24 cellular contexts compared by ENCODE assay signal in the genomic region with DNA sequence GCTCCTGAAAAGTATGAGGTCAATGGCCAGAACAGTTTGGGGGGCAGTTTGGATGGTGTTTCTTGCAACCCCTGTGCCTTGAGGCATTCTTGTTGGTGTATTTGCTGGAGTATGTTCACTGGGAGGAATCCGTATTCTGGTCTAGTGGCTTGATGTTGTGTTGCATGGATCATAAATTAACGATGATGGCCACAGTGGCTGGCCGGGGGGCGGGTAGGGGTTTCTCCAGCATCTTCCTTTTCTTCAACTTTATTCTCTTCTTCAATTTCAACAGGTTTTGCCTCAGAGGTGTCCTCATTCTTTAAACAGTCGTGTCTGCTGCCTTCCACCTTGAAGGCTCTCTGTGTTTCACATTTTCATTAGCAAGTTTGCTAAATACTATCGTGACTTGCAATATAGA. TPM values are rescaled to one million over a fixed set of nuclear protein-coding genes. Genes with fewer than 3 reads are reported as not detected.
DNase-seq lines count a peak whose midpoint lies in the region; ATAC-seq, FAIRE-seq and TF ChIP-seq lines count a peak whose summit lies in the region.
"Had no signal": no experiment of that assay in that cellular context is flagged by ENCODE, and none has a peak within 500 bp of the region (broad histone marks: within the 10 kb centered on the region; RNA-seq: fewer than 3 reads in every experiment).

No MANE protein-coding gene starts in this region.

- BruUV-seq in HepG2 (replicated peaks; lab: Mats Ljungman, UMichigan): no TSS peak

- H2BK15ac ChIP-seq in mesenchymal stem cell (ENCODE audit: low read depth, poor library complexity, severe bottlenecking): no peak overlapping the region

- POLR2A ChIA-PET in HepG2 (lab: Yijun Ruan, JAX): no interaction called here

- H3K4ac ChIP-seq in mesenchymal stem cell (ENCODE audit: low read depth in 1 of 2, low read length in 2 of 2): no peak overlapping the region

- peak overlapping the region; percentile 53 for H2AK5ac ChIP-seq in mesenchymal stem cell (ENCODE audit: low read length, severe bottlenecking)

- H2BK5ac ChIP-seq in mesenchymal stem cell (ENCODE audit: low read depth, low read length, poor library complexity, severe bottlenecking): no peak overlapping the region

- no peaks in the 10 kb centered on the region for H3K79me1 ChIP-seq in mesenchymal stem cell (replicated peaks; ENCODE audit: low read length, poor library complexity, severe bottlenecking)

- no peak for FAIRE-seq in HepG2 (lab: Jason Lieb, UNC)
- FAIRE-seq: A549, D721Med, GM12878 had no signal

- H3K18ac ChIP-seq in mesenchymal stem cell (ENCODE audit: low read depth in 1 of 2, low read length in 2 of 2): no peak overlapping the region

- no peaks in the 10 kb centered on the region for H3K79me2 ChIP-seq in HepG2 (ENCODE audit: insufficient read depth, low read length)

- H3K27ac ChIP-seq in HepG2 (ENCODE audit: extremely low read length, insufficient read depth, low read length): peak overlapping the region; percentile 38
- H3K27ac ChIP-seq in right lobe of liver: no peak overlapping the region
- H3K27ac ChIP-seq in esophagus muscularis mucosa (replicated peaks in 1 of 4): no peak overlapping the region
- H3K27ac ChIP-seq in mesenchymal stem cell (ENCODE audit: low read length, poor library complexity, severe bottlenecking): no peak overlapping the region
- H3K27ac ChIP-seq: BLaER1 treated with 17β-estradiol and CSF1 and Interleukin-3, amounts not matched to agents 10 nM and 100 nM had no signal

- no peaks in the 10 kb centered on the region for H4K20me1 ChIP-seq in HepG2 (ENCODE audit: insufficient read depth, low read length)
- H4K20me1 ChIP-seq: BLaER1 treated with 17β-estradiol and CSF1 and Interleukin-3, amounts not matched to agents 10 nM and 100 nM had no signal

- no peak overlapping the region for H2BK120ac ChIP-seq in mesenchymal stem cell (ENCODE audit: low read depth, low read length)

- H3K9ac ChIP-seq in HepG2 (ENCODE audit: insufficient read depth, low read depth, low read length) (no peak overlapping the region), mesenchymal stem cell (ENCODE audit: low read length) (no peak overlapping the region)
- H3K9ac ChIP-seq: BLaER1 treated with 17β-estradiol and CSF1 and Interleukin-3, amounts not matched to agents 10 nM and 100 nM had no signal

- TF ChIP-seq CTCF in HepG2 (CRISPR knock-in tag; IDR thresholded peaks at IDR 0.05) (no peak), right lobe of liver (IDR thresholded peaks at IDR 0.05) (no peak), esophagus muscularis mucosa (IDR thresholded peaks at IDR 0.05) (no peak)

- intact Hi-C loops in HepG2 (cut with micrococcal nuclease; ENCODE audit: unreplicated experiment): no loop called here
- intact Hi-C loops in right lobe of liver (cut with DNase I): no loop called here
- intact Hi-C loops in esophagus muscularis mucosa (cut with DNase I): no loop called here

- no peak overlapping the region for H4K8ac ChIP-seq in mesenchymal stem cell (ENCODE audit: low read length)

- 60% methylated on average over 6 of the region's 6 CpGs for WGBS in HepG2 (ENCODE audit: low lambda C conversion rate)
- 52% methylated on average over 6 of the region's 6 CpGs for WGBS in right lobe of liver (ENCODE audit: insufficient coverage, low coverage, low lambda C conversion rate, missing lambda C conversion rate)
- WGBS in esophagus muscularis mucosa: 80% methylated on average over 6 of the region's 6 CpGs
- WGBS in mesenchymal stem cell: 72% methylated on average over 4 of the region's 6 CpGs

- no peak for ATAC-seq in HepG2
- no peak for ATAC-seq in right lobe of liver
- no peak for ATAC-seq in stimulated activated naive CD8-positive, alpha-beta T cell treated with anti-CD3 and anti-CD28 coated beads, Interleukin-15, Interleukin-2, amounts not matched to agents 100 U/mL and 50 U/mL, for 24 hours
- ATAC-seq: A549, GM12878, GM23338, HCT116 had no signal

- H3K9me3 ChIP-seq in HepG2 (ENCODE audit: low read length): peaks cover 13% of the 10 kb centered on the region
- peaks cover 0 to 4% (median 0%) of the 10 kb centered on the region in 4 donors for H3K9me3 ChIP-seq in right lobe of liver
- peaks cover 0 to 7% (median 2%) of the 10 kb centered on the region in 4 donors for H3K9me3 ChIP-seq in esophagus muscularis mucosa
- peaks cover 33% of the 10 kb centered on the region for H3K9me3 ChIP-seq in mesenchymal stem cell (ENCODE audit: control insufficient read depth, low read length)
- H3K9me3 ChIP-seq: BE2C had no signal

- in situ Hi-C loops in HepG2 (cut with HindIII; ENCODE audit: extremely low pct_ligation_motif_present, low pct_unique_long_range_greater_than_20kb): no loop called here

- H4K91ac ChIP-seq in mesenchymal stem cell (ENCODE audit: low read length): no peak overlapping the region

- DNase-seq in HepG2 (ENCODE audit: low spot score): no peak
- no peak for DNase-seq in right lobe of liver
- DNase-seq in esophagus muscularis mucosa (ENCODE audit: extremely low spot score): peak; percentile 55
- DNase-seq in mesenchymal stem cell: no peak
- no peak for DNase-seq in NCI-H2171 (lab: John Stamatoyannopoulos, UW)
- no peak for DNase-seq in stimulated activated naive CD8-positive, alpha-beta T cell treated with anti-CD3 and anti-CD28 coated beads, Interleukin-15, Interleukin-2, amounts not matched to agents 100 U/mL and 50 U/mL, for 24 hours
- no peak for DNase-seq in stimulated activated CD4-positive, alpha-beta T cell treated with anti-CD3 and anti-CD28 coated beads, Interleukin-2, amount 100 ng/mL, for 24 hours
- DNase-seq: 8988T; ACHN; AML-193; BE2C; CD4-positive, alpha-beta T cell; CD8-positive, alpha-beta memory T cell; DMS 273 treated with DMSO at 0.1 percent for 48 hours; DMS79; EL; GDM1; H9 had no signal

- H3K36me3 ChIP-seq in HepG2 (replicated peaks in 1 of 2; ENCODE audit: control insufficient read depth in 1 of 2, insufficient read depth in 2 of 2, low read length in 2 of 2) (no peaks in the 10 kb centered on the region), right lobe of liver (no peaks in the 10 kb centered on the region), esophagus muscularis mucosa (no peaks in the 10 kb centered on the region), mesenchymal stem cell (ENCODE audit: control insufficient read depth in 1 of 2, insufficient read depth in 2 of 2, low read depth in 1 of 2, low read length in 2 of 2) (no peaks in the 10 kb centered on the region)
- H3K36me3 ChIP-seq: BE2C had no signal

- no peak overlapping the region for H3K14ac ChIP-seq in mesenchymal stem cell (ENCODE audit: low read length in 2 of 2)

- H3K27me3 ChIP-seq in HepG2 (ENCODE audit: control insufficient read depth in 1 of 2, insufficient read depth in 2 of 2, low read length in 2 of 2) (no peaks in the 10 kb centered on the region), right lobe of liver (no peaks in the 10 kb centered on the region), esophagus muscularis mucosa (no peaks in the 10 kb centered on the region), mesenchymal stem cell (ENCODE audit: control insufficient read depth in 1 of 2, insufficient read depth in 1 of 2, low read length in 2 of 2) (no peaks in the 10 kb centered on the region)
- H3K27me3 ChIP-seq: BE2C; BLaER1 treated with 17β-estradiol and CSF1 and Interleukin-3, amounts not matched to agents 10 nM and 100 nM had no signal

- H2BK12ac ChIP-seq in mesenchymal stem cell (ENCODE audit: low read length in 2 of 2): no peak overlapping the region

- H3K4me2 ChIP-seq in HepG2 (ENCODE audit: low read depth, low read length) (0 out of 2 replicates have a peak overlapping the region, but pooled peaks have one; percentile 8), mesenchymal stem cell (ENCODE audit: low read length, poor library complexity, severe bottlenecking) (no peak overlapping the region)
- H3K4me2 ChIP-seq: A549; BLaER1 treated with 17β-estradiol and CSF1 and Interleukin-3, amounts not matched to agents 10 nM and 100 nM; GM23338 had no signal

- TF ChIP-seq EP300 in HepG2 (IDR thresholded peaks at IDR 0.05; ENCODE audit: low read depth in 2 of 2, low read length in 2 of 2) (no peak), HepG2 (CRISPR knock-in tag; IDR thresholded peaks at IDR 0.05; ENCODE audit: borderline replicate concordance) (no peak), esophagus muscularis mucosa (IDR thresholded peaks at IDR 0.05) (no peak)

- H3K4me1 ChIP-seq in HepG2 (ENCODE audit: insufficient read depth, low read length) (peaks cover 54% of the 10 kb centered on the region), right lobe of liver (no peaks in the 10 kb centered on the region), esophagus muscularis mucosa (peaks cover 0 to 8% (median 2%) of the 10 kb centered on the region in 4 donors), mesenchymal stem cell (ENCODE audit: control insufficient read depth, insufficient read depth, low read depth, low read length) (peaks cover 7% of the 10 kb centered on the region)
- H3K4me1 ChIP-seq: BE2C had no signal

- H3K4me3 ChIP-seq in HepG2 (replicated peaks in 1 of 3; ENCODE audit: insufficient read depth in 1 of 3, low read depth in 2 of 3, low read length in 3 of 3) (no peak overlapping the region), right lobe of liver (no peak overlapping the region), esophagus muscularis mucosa (no peak overlapping the region), mesenchymal stem cell (ENCODE audit: insufficient read depth in 1 of 2, low read depth in 1 of 2, low read length in 2 of 2) (no peak overlapping the region)
- H3K4me3 ChIP-seq: A549; BLaER1 treated with 17β-estradiol and CSF1 and Interleukin-3, amounts not matched to agents 10 nM and 100 nM; GM12878; GM23338 had no signal

- no peak for TF ChIP-seq RAD21 in HepG2 (CRISPR knock-in tag; IDR thresholded peaks at IDR 0.05)

- no peak overlapping the region for H3K23ac ChIP-seq in mesenchymal stem cell (ENCODE audit: low read length in 2 of 2)

- H2AFZ ChIP-seq in HepG2 (ENCODE audit: low read length) (peak overlapping the region; percentile 12), mesenchymal stem cell (ENCODE audit: low read depth, low read length) (no peak overlapping the region)

- TF ChIP-seq POLR2A in HepG2 (IDR thresholded peaks at IDR 0.05; ENCODE audit: insufficient read depth in 1 of 2, low read depth in 2 of 2, low read length in 2 of 2) (no peak), right lobe of liver (IDR thresholded peaks at IDR 0.05) (no peak), esophagus muscularis mucosa (IDR thresholded peaks at IDR 0.05; ENCODE audit: low read depth) (no peak)

- CTCF ChIA-PET in HepG2 (lab: Yijun Ruan, JAX; ENCODE audit: low intra/inter-chr PET ratio, low total read pairs): no interaction called here

RNA-seq across cellular contexts. Expression of a gene that starts 43.0 kb away (rescaled TPM):
- 0.08 and 0.15 TPM in 2 replicates for total RNA-seq in HepG2 (2016; rRNA removed; fragmentation: Illumina TruSeq; extraction: Trizol)
- not detected in 2 replicates for total RNA-seq in HepG2 (2016; cell fraction: cytosol; rRNA removed; fragmentation: Illumina TruSeq; extraction: Trizol; ENCODE audit: low read depth)
- total RNA-seq in HepG2 (2016; cell fraction: insoluble cytoplasmic fraction; rRNA removed; fragmentation: Illumina TruSeq; extraction: Trizol): 0.10 and 0.30 TPM in 2 replicates
- total RNA-seq in HepG2 (2016; cell fraction: membrane; rRNA removed; fragmentation: Illumina TruSeq; extraction: Trizol): 0.31 TPM in 1 of 2 replicates, not detected in the other
- total RNA-seq in HepG2 (2016; cell fraction: nucleus; rRNA removed; fragmentation: Illumina TruSeq; extraction: Trizol): 0.31 and 0.41 TPM in 2 replicates
- 0.12 and 0.26 TPM in 2 replicates for polyA plus RNA-seq in HepG2 (2011; rRNA removed)
- 0.05 and 0.24 TPM in 2 replicates for polyA plus RNA-seq in HepG2 (2011; cell fraction: cytosol; rRNA removed)
- polyA plus RNA-seq in HepG2 (2011; cell fraction: nucleus; rRNA removed): 0.28 and 0.40 TPM in 2 replicates
- 0.05 and 0.27 TPM in 2 replicates for polyA plus RNA-seq in HepG2 (2012)
- 0.05 TPM in 1 of 2 replicates, not detected in the other for polyA plus RNA-seq in HepG2 (2016; cell fraction: cytosol; fragmentation: Illumina TruSeq; extraction: Trizol; ENCODE audit: low read depth)
- not detected in 2 replicates for polyA plus RNA-seq in HepG2 (2016; cell fraction: insoluble cytoplasmic fraction; fragmentation: Illumina TruSeq; extraction: Trizol; ENCODE audit: low read depth)
- polyA plus RNA-seq in HepG2 (2016; cell fraction: membrane; fragmentation: Illumina TruSeq; extraction: Trizol; ENCODE audit: low read depth): not detected in 2 replicates
- polyA plus RNA-seq in HepG2 (2016; cell fraction: nucleus; fragmentation: Illumina TruSeq; extraction: Trizol; ENCODE audit: insufficient read depth, low read depth): 0.48 and 1.0 TPM in 2 replicates
- 0.75 and 0.82 TPM in 2 replicates for polyA minus RNA-seq in HepG2 (2011; rRNA and poly(A)+ RNA removed; ENCODE audit: low replicate concordance)
- 0.20 TPM in 1 of 2 replicates, not detected in the other for polyA minus RNA-seq in HepG2 (2011; cell fraction: cytosol; rRNA and poly(A)+ RNA removed)
- polyA minus RNA-seq in HepG2 (2011; cell fraction: nucleus; rRNA and poly(A)+ RNA removed): 0.13 and 0.75 TPM in 2 replicates
- 10 to 100 TPM in 1 of 6 experiments, 1 to 10 TPM in 5; 2.7 to 28.7 (median 7.8) TPM for total RNA-seq in right lobe of liver
- total RNA-seq in esophagus muscularis mucosa: 10 to 100 TPM; 25.7 to 36.4 (median 28.8) TPM
- polyA plus RNA-seq in mesenchymal stem cell (2013, experiment 1 of 2): 1.1 TPM
- polyA plus RNA-seq in mesenchymal stem cell (2013, experiment 2 of 2): 1.2 TPM
- total RNA-seq: CD4-positive, alpha-beta T cell; CD8-positive, alpha-beta memory T cell had no signal
